Comparison of ENCODE assay signal across 1 cellular context in the genomic region with DNA sequence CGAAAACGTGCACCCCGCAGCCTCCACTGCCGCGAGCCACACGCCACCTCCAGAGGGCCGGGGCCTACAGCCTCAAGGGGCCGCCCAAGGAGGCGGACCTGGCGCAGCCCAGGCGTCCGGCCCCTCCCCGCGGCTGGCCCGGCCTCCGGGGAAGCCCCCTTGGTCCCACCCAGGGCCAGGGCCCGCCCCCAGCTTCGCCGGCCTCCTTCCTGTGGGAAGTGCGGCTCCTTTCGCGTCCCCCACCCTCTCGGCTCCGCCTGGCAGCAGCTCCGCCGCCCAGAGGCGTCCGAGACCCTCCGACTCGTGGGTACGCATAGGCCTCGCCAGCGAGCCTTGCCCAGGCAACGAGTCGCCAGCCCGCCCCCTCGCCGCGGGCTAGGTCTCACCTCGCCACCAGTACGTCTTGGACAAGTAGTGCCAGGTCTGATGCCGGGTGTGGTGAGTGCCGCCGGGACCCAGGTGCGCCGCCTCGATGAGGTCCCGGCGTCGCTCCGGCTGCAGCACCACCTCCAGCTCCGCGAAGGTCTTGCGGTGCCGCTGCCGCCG.
TF ChIP-seq lines count a peak whose summit lies in the region.

No MANE protein-coding gene starts in this region.

TF ChIP-seq in K562, 482 proteins besides CTCF, POLR2A, EP300 and RAD21 (continued from another document and continues in another):
- TF ChIP-seq, protein P1, sequence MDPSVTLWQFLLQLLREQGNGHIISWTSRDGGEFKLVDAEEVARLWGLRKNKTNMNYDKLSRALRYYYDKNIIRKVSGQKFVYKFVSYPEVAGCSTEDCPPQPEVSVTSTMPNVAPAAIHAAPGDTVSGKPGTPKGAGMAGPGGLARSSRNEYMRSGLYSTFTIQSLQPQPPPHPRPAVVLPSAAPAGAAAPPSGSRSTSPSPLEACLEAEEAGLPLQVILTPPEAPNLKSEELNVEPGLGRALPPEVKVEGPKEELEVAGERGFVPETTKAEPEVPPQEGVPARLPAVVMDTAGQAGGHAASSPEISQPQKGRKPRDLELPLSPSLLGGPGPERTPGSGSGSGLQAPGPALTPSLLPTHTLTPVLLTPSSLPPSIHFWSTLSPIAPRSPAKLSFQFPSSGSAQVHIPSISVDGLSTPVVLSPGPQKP (CRISPR knock-in tag; IDR thresholded peaks at IDR 0.05), result no peak
- TF ChIP-seq SMARCA4 (IDR thresholded peaks at IDR 0.05) (no peak), SP2 (IDR thresholded peaks at IDR 0.05; ENCODE audit: extremely low read depth, low read depth, low read length, poor library complexity, severe bottlenecking) (no peak), HIVEP1 (CRISPR knock-in tag; IDR thresholded peaks at IDR 0.05) (0 out of 2 replicates have a peak, but pooled peaks have one; percentile 82), TCF7L2 (IDR thresholded peaks at IDR 0.05; ENCODE audit: low read depth, low read length) (no peak), DMBX1 (CRISPR knock-in tag; IDR thresholded peaks at IDR 0.05; ENCODE audit: borderline replicate concordance) (no peak), HDAC1 (IDR thresholded peaks at IDR 0.05) (peak in 1 of 2 experiments; percentile 11; a peak in 1 of 4 replicates), ATF7 (IDR thresholded peaks at IDR 0.05) (peak; percentile 47; the same call in 1 of the 2 replicates), MYBL2 (IDR thresholded peaks at IDR 0.05; ENCODE audit: low read depth) (no peak), MYBL2 (CRISPR knock-in tag; IDR thresholded peaks at IDR 0.05; ENCODE audit: borderline replicate concordance) (no peak), CHD1 (IDR thresholded peaks at IDR 0.05; ENCODE audit: low read length) (peak; percentile 28), PML (IDR thresholded peaks at IDR 0.05; ENCODE audit: low read length) (peak; percentile 40; the same call in 1 of the 2 replicates), SRSF3 (IDR thresholded peaks at IDR 0.05; ENCODE audit: insufficient read depth, low read length) (no peak), OTX1 (CRISPR knock-in tag; IDR thresholded peaks at IDR 0.05) (no peak), ZNF77 (CRISPR knock-in tag; IDR thresholded peaks at IDR 0.05) (no peak), YY1 (IDR thresholded peaks at IDR 0.05; ENCODE audit: borderline replicate concordance in 1 of 3, control insufficient read depth in 1 of 3, extremely low read depth in 1 of 3, insufficient read depth in 3 of 3, insufficient read length in 1 of 3, insufficient replicate concordance in 2 of 3, low read depth in 1 of 3, low read length in 2 of 3) (peak in 2 of 3 experiments; percentile 19 to 47), IFI16 (CRISPR knock-in tag; IDR thresholded peaks at IDR 0.05) (no peak), PRPF4 (IDR thresholded peaks at IDR 0.05; ENCODE audit: insufficient read depth, low read depth, low read length, poor library complexity, severe bottlenecking) (no peak), ZNF354B (CRISPR knock-in tag; IDR thresholded peaks at IDR 0.05) (no peak), DDX20 (tag; IDR thresholded peaks at IDR 0.05; ENCODE audit: low read depth) (no peak), CBFA2T2 (conservative IDR thresholded peaks at IDR 0.05) (no peak), GABPB2 (CRISPR knock-in tag; conservative IDR thresholded peaks at IDR 0.05) (no peak), NEUROD1 (IDR thresholded peaks at IDR 0.05; ENCODE audit: borderline replicate concordance, low read depth, low read length, partially characterized antibody) (peak; percentile 43), RCOR1 (IDR thresholded peaks at IDR 0.05; ENCODE audit: borderline replicate concordance in 1 of 2, low read depth in 2 of 2, low read length in 2 of 2) (no peak), CCNT2 (IDR thresholded peaks at IDR 0.05; ENCODE audit: borderline replicate concordance, extremely low read depth, insufficient read length, low read depth, low read length) (peak; percentile 80), FOXA3 (CRISPR knock-in tag; conservative IDR thresholded peaks at IDR 0.05 in 1 of 2, IDR thresholded peaks at IDR 0.05 in 1 of 2) (no peak), POLR2AphosphoS2 (IDR thresholded peaks at IDR 0.05; ENCODE audit: low read length) (no peak)
- TF ChIP-seq, protein P2, sequence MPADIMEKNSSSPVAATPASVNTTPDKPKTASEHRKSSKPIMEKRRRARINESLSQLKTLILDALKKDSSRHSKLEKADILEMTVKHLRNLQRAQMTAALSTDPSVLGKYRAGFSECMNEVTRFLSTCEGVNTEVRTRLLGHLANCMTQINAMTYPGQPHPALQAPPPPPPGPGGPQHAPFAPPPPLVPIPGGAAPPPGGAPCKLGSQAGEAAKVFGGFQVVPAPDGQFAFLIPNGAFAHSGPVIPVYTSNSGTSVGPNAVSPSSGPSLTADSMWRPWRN (IDR thresholded peaks at IDR 0.05; ENCODE audit: low read depth), result peak; percentile 53; the same call in 1 of the 2 replicates
- TF ChIP-seq, protein P3, sequence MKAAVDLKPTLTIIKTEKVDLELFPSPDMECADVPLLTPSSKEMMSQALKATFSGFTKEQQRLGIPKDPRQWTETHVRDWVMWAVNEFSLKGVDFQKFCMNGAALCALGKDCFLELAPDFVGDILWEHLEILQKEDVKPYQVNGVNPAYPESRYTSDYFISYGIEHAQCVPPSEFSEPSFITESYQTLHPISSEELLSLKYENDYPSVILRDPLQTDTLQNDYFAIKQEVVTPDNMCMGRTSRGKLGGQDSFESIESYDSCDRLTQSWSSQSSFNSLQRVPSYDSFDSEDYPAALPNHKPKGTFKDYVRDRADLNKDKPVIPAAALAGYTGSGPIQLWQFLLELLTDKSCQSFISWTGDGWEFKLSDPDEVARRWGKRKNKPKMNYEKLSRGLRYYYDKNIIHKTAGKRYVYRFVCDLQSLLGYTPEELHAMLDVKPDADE (conservative IDR thresholded peaks at IDR 0.05; ENCODE audit: control insufficient read depth, low read depth, low read length), result peak; percentile 55; the same call in 1 of the 2 replicates
- TF ChIP-seq, protein P4, sequence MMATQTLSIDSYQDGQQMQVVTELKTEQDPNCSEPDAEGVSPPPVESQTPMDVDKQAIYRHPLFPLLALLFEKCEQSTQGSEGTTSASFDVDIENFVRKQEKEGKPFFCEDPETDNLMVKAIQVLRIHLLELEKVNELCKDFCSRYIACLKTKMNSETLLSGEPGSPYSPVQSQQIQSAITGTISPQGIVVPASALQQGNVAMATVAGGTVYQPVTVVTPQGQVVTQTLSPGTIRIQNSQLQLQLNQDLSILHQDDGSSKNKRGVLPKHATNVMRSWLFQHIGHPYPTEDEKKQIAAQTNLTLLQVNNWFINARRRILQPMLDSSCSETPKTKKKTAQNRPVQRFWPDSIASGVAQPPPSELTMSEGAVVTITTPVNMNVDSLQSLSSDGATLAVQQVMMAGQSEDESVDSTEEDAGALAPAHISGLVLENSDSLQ (IDR thresholded peaks at IDR 0.05), result no peak
- TF ChIP-seq, protein P5, sequence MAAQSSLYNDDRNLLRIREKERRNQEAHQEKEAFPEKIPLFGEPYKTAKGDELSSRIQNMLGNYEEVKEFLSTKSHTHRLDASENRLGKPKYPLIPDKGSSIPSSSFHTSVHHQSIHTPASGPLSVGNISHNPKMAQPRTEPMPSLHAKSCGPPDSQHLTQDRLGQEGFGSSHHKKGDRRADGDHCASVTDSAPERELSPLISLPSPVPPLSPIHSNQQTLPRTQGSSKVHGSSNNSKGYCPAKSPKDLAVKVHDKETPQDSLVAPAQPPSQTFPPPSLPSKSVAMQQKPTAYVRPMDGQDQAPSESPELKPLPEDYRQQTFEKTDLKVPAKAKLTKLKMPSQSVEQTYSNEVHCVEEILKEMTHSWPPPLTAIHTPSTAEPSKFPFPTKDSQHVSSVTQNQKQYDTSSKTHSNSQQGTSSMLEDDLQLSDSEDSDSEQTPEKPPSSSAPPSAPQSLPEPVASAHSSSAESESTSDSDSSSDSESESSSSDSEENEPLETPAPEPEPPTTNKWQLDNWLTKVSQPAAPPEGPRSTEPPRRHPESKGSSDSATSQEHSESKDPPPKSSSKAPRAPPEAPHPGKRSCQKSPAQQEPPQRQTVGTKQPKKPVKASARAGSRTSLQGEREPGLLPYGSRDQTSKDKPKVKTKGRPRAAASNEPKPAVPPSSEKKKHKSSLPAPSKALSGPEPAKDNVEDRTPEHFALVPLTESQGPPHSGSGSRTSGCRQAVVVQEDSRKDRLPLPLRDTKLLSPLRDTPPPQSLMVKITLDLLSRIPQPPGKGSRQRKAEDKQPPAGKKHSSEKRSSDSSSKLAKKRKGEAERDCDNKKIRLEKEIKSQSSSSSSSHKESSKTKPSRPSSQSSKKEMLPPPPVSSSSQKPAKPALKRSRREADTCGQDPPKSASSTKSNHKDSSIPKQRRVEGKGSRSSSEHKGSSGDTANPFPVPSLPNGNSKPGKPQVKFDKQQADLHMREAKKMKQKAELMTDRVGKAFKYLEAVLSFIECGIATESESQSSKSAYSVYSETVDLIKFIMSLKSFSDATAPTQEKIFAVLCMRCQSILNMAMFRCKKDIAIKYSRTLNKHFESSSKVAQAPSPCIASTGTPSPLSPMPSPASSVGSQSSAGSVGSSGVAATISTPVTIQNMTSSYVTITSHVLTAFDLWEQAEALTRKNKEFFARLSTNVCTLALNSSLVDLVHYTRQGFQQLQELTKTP (IDR thresholded peaks at IDR 0.05; ENCODE audit: low read depth in 1 of 2, partially characterized antibody in 2 of 2), result no peak
- TF ChIP-seq, protein P6, sequence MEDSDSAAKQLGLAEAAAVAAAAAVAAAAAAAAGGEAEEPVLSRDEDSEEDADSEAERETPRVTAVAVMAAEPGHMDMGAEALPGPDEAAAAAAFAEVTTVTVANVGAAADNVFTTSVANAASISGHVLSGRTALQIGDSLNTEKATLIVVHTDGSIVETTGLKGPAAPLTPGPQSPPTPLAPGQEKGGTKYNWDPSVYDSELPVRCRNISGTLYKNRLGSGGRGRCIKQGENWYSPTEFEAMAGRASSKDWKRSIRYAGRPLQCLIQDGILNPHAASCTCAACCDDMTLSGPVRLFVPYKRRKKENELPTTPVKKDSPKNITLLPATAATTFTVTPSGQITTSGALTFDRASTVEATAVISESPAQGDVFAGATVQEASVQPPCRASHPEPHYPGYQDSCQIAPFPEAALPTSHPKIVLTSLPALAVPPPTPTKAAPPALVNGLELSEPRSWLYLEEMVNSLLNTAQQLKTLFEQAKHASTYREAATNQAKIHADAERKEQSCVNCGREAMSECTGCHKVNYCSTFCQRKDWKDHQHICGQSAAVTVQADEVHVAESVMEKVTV (CRISPR knock-in tag; IDR thresholded peaks at IDR 0.05), result no peak
- TF ChIP-seq, protein P7, sequence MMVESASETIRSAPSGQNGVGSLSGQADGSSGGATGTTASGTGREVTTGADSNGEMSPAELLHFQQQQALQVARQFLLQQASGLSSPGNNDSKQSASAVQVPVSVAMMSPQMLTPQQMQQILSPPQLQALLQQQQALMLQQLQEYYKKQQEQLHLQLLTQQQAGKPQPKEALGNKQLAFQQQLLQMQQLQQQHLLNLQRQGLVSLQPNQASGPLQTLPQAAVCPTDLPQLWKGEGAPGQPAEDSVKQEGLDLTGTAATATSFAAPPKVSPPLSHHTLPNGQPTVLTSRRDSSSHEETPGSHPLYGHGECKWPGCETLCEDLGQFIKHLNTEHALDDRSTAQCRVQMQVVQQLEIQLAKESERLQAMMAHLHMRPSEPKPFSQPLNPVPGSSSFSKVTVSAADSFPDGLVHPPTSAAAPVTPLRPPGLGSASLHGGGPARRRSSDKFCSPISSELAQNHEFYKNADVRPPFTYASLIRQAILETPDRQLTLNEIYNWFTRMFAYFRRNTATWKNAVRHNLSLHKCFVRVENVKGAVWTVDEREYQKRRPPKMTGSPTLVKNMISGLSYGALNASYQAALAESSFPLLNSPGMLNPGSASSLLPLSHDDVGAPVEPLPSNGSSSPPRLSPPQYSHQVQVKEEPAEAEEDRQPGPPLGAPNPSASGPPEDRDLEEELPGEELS (CRISPR knock-in tag; IDR thresholded peaks at IDR 0.05; ENCODE audit: borderline replicate concordance), result no peak
- TF ChIP-seq, protein P8, sequence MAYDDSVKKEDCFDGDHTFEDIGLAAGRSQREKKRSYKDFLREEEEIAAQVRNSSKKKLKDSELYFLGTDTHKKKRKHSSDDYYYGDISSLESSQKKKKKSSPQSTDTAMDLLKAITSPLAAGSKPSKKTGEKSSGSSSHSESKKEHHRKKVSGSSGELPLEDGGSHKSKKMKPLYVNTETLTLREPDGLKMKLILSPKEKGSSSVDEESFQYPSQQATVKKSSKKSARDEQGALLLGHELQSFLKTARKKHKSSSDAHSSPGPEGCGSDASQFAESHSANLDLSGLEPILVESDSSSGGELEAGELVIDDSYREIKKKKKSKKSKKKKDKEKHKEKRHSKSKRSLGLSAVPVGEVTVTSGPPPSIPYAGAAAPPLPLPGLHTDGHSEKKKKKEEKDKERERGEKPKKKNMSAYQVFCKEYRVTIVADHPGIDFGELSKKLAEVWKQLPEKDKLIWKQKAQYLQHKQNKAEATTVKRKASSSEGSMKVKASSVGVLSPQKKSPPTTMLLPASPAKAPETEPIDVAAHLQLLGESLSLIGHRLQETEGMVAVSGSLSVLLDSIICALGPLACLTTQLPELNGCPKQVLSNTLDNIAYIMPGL (CRISPR knock-in tag; IDR thresholded peaks at IDR 0.05), result peak; percentile 16; the same call in 1 of the 2 replicates
- TF ChIP-seq, protein P9, sequence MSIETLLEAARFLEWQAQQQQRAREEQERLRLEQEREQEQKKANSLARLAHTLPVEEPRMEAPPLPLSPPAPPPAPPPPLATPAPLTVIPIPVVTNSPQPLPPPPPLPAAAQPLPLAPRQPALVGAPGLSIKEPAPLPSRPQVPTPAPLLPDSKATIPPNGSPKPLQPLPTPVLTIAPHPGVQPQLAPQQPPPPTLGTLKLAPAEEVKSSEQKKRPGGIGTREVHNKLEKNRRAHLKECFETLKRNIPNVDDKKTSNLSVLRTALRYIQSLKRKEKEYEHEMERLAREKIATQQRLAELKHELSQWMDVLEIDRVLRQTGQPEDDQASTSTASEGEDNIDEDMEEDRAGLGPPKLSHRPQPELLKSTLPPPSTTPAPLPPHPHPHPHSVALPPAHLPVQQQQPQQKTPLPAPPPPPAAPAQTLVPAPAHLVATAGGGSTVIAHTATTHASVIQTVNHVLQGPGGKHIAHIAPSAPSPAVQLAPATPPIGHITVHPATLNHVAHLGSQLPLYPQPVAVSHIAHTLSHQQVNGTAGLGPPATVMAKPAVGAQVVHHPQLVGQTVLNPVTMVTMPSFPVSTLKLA (conservative IDR thresholded peaks at IDR 0.05), result peak; percentile 87 to 96
- TF ChIP-seq, protein P10, sequence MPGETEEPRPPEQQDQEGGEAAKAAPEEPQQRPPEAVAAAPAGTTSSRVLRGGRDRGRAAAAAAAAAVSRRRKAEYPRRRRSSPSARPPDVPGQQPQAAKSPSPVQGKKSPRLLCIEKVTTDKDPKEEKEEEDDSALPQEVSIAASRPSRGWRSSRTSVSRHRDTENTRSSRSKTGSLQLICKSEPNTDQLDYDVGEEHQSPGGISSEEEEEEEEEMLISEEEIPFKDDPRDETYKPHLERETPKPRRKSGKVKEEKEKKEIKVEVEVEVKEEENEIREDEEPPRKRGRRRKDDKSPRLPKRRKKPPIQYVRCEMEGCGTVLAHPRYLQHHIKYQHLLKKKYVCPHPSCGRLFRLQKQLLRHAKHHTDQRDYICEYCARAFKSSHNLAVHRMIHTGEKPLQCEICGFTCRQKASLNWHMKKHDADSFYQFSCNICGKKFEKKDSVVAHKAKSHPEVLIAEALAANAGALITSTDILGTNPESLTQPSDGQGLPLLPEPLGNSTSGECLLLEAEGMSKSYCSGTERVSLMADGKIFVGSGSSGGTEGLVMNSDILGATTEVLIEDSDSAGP (CRISPR knock-in tag; IDR thresholded peaks at IDR 0.05), result no peak
- TF ChIP-seq, protein P11, sequence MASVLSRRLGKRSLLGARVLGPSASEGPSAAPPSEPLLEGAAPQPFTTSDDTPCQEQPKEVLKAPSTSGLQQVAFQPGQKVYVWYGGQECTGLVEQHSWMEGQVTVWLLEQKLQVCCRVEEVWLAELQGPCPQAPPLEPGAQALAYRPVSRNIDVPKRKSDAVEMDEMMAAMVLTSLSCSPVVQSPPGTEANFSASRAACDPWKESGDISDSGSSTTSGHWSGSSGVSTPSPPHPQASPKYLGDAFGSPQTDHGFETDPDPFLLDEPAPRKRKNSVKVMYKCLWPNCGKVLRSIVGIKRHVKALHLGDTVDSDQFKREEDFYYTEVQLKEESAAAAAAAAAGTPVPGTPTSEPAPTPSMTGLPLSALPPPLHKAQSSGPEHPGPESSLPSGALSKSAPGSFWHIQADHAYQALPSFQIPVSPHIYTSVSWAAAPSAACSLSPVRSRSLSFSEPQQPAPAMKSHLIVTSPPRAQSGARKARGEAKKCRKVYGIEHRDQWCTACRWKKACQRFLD (CRISPR knock-in tag; IDR thresholded peaks at IDR 0.05), result peak; percentile 22; the same call in 1 of the 2 replicates
